In the genomic region with DNA sequence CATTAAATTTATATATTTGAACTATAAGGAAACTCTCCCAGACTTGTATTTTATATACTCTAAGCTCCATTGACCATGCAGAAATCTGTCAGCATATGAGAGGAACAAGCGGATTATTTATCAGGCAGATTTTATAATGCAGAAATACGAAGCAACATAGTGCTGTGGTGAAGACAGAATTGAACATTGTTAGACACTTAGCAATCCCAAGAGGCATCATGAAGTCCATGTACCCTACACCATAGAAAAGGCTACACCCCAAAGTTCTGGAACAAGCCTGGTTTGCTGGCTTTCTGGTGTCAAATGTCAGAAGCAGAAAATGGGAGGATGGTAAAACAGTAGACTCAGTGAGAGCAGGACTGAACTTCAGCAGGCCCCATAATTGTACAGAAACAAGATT, we compare ENCODE assay signal across 1 cellular context.
TF ChIP-seq lines count a peak whose summit lies in the region.

No MANE protein-coding gene starts in this region.

TF ChIP-seq in IMR-90, 13 proteins besides CTCF, POLR2A, EP300 and RAD21 (continued from another document):
- TF ChIP-seq NFE2L2 (IDR thresholded peaks at IDR 0.05; ENCODE audit: low read depth, low read length) (no peak), SMC3 (IDR thresholded peaks at IDR 0.05; ENCODE audit: low read depth, low read length) (no peak), RCOR1 (IDR thresholded peaks at IDR 0.05; ENCODE audit: insufficient replicate concordance, low read length) (no peak), MAZ (IDR thresholded peaks at IDR 0.05; ENCODE audit: borderline replicate concordance, low read depth, low read length) (no peak), ELK1 (IDR thresholded peaks at IDR 0.05; ENCODE audit: borderline replicate concordance, low read depth, low read length) (no peak), MXI1 (IDR thresholded peaks at IDR 0.05; ENCODE audit: borderline replicate concordance, low read depth, low read length) (no peak), RFX5 (IDR thresholded peaks at IDR 0.05; ENCODE audit: low read depth, low read length) (no peak), CHD1 (IDR thresholded peaks at IDR 0.05; ENCODE audit: low read depth, low read length) (no peak), BHLHE40 (IDR thresholded peaks at IDR 0.05; ENCODE audit: low read depth, low read length) (no peak)
